Comparison of ENCODE assay signal across 18 cellular contexts in the genomic region with DNA sequence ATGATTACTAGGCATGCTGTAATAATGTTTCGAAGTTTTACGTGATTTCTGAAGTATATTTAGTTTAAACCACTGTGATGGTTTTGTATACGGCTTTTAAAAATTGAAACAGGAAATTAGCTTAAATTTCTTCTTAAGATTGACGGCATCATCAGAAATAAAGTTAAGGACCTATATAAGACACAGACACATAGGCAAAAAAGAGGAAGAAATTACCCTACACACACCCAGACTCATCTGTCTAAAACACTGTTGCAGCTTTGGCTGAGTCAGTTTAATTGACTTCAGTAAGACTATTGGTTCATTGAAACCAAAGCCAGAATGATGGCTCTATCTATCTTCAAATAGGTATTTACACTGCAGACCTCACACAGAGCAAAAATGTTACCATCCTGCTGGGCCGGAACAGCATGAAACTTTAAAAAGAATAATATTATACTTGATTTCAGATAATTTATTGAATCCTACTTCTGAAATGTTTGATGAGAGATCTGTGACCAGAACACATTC. TPM values are rescaled to one million over a fixed set of nuclear protein-coding genes. Genes with fewer than 3 reads are reported as not detected.
DNase-seq lines count a peak whose midpoint lies in the region; FAIRE-seq and TF ChIP-seq lines count a peak whose summit lies in the region.
"Had no signal": no experiment of that assay in that cellular context is flagged by ENCODE, and none has a peak within 500 bp of the region (broad histone marks: within the 10 kb centered on the region; RNA-seq: fewer than 3 reads in every experiment).

No MANE protein-coding gene starts in this region.

- H4K20me1 ChIP-seq in endothelial cell of umbilical vein (replicated peaks; ENCODE audit: control insufficient read depth, extremely low read depth, insufficient read depth, low read length): peaks cover 25% of the 10 kb centered on the region

- no peak overlapping the region for H2AFZ ChIP-seq in endothelial cell of umbilical vein (ENCODE audit: low read depth, low read length)

- H3K9ac ChIP-seq in endothelial cell of umbilical vein (replicated peaks; ENCODE audit: extremely low read depth, insufficient read depth, low read length): peak overlapping the region; percentile 97

- DNase-seq in NCI-H146 (lab: John Stamatoyannopoulos, UW) (peak; percentile 43), NCI-H146 treated with DMSO at 0.1 percent for 48 hours (lab: John Stamatoyannopoulos, UW; ENCODE audit: unreplicated experiment) (no peak), SHP77 treated with DMSO at 0.1 percent for 48 hours (lab: John Stamatoyannopoulos, UW) (peak; percentile 4), endothelial cell of umbilical vein (ENCODE audit: low read depth, low spot score) (peak; percentile 45), posterior vena cava (ENCODE audit: low spot score) (no peak), NCI-H526 treated with DMSO at 0.1 percent for 48 hours (lab: John Stamatoyannopoulos, UW) (no peak), epidermal melanocyte (ENCODE audit: insufficient read length, low spot score) (no peak)
- DNase-seq: activated CD4-positive, alpha-beta memory T cell treated with anti-CD3 and anti-CD28 coated beads, Interleukin-2, amount 10 ng/mL, durations not matched to agents 7 days and 5 days; activated T-cell treated with anti-CD3 and anti-CD28 coated beads, Interleukin-2, amount 50 U/mL, for 24 hours; effector CD8-positive, alpha-beta T cell; IMR-90; nephron progenitor cell; stimulated activated naive CD4-positive, alpha-beta T cell; transverse colon; WERI-Rb-1 had no signal

- dilution Hi-C loops in endothelial cell of umbilical vein (cut with MboI; ENCODE audit: extremely low pct_ligation_motif_present, low sequenced_read_pairs): no loop called here

- peak overlapping the region; percentile 95 for H3K27ac ChIP-seq in endothelial cell of umbilical vein (ENCODE audit: insufficient read depth, low read depth, low read length)
- peak overlapping the region; percentile 82 for H3K27ac ChIP-seq in temporal lobe (ENCODE audit: low read depth, low read length)
- H3K27ac ChIP-seq: C4-2B, WERI-Rb-1 had no signal

- POLR2A ChIA-PET in endothelial cell of umbilical vein (lab: Charles Lee): no interaction called here

- no TSS peak for BruUV-seq in endothelial cell of umbilical vein (replicated peaks; lab: Mats Ljungman, UMichigan)

- H3K79me2 ChIP-seq in endothelial cell of umbilical vein (ENCODE audit: control insufficient read depth, insufficient read depth, low read length): peaks cover 98% of the 10 kb centered on the region

- TF ChIP-seq POLR2A in endothelial cell of umbilical vein (IDR thresholded peaks at IDR 0.05; ENCODE audit: low read depth, low read length): no peak

- H3K27me3 ChIP-seq in endothelial cell of umbilical vein (ENCODE audit: control insufficient read depth in 2 of 2, insufficient read depth in 2 of 2, low read length in 2 of 2): no peaks in the 10 kb centered on the region

- peaks cover 4% of the 10 kb centered on the region for H3K9me1 ChIP-seq in endothelial cell of umbilical vein (replicated peaks; ENCODE audit: control insufficient read depth, extremely low read depth, insufficient read depth, low read length)

- peaks cover 4 to 50% of the 10 kb centered on the region in 2 experiments for H3K36me3 ChIP-seq in endothelial cell of umbilical vein (ENCODE audit: control insufficient read depth in 2 of 2, extremely low read depth in 1 of 2, insufficient read depth in 2 of 2, low read length in 2 of 2)
- H3K36me3 ChIP-seq: transverse colon, WERI-Rb-1 had no signal

- H3K4me3 ChIP-seq in endothelial cell of umbilical vein (replicated peaks in 1 of 3; ENCODE audit: insufficient read depth in 1 of 3, low read depth in 1 of 3, low read length in 3 of 3): peak overlapping the region; percentile 62 to 100 (median 100)
- H3K4me3 ChIP-seq: transverse colon had no signal

- H3K4me1 ChIP-seq in endothelial cell of umbilical vein (ENCODE audit: control insufficient read depth, extremely low read depth, insufficient read depth, low read length): peaks cover 38% of the 10 kb centered on the region

- intact Hi-C loops in endothelial cell of umbilical vein (cut with micrococcal nuclease) (no loop called here), posterior vena cava (cut with DNase I) (loop anchor here in 1 of 2 donors (5.0 kb wide), 1 partner anchor 362 kb away; no protein-coding TSS in a partner anchor)

- peak overlapping the region; percentile 99 for H3K4me2 ChIP-seq in endothelial cell of umbilical vein (ENCODE audit: insufficient read depth, low read length)

- CTCF ChIA-PET in endothelial cell of umbilical vein (lab: Charles Lee): interaction anchor here (0.9 to 3.9 kb wide), 11 partner anchors 11 to 479 kb away, joined by 3 to 18 read pairs (median 5); no protein-coding TSS in a partner anchor

- no peak for FAIRE-seq in endothelial cell of umbilical vein (lab: Jason Lieb, UNC)
- FAIRE-seq: keratinocyte had no signal

- H3K9me3 ChIP-seq in endothelial cell of umbilical vein (replicated peaks; ENCODE audit: control insufficient read depth, insufficient read depth, low read length): no peaks in the 10 kb centered on the region
- H3K9me3 ChIP-seq: transverse colon had no signal

- no peak for TF ChIP-seq CTCF in endothelial cell of umbilical vein (IDR thresholded peaks at IDR 0.05; ENCODE audit: extremely low read depth in 1 of 2, insufficient read depth in 1 of 2, low read depth in 1 of 2, low read length in 2 of 2)

TF ChIP-seq in endothelial cell of umbilical vein, 7 proteins besides CTCF, POLR2A, EP300 and RAD21:
- no peak for TF ChIP-seq JUN (IDR thresholded peaks at IDR 0.05; ENCODE audit: borderline replicate concordance, insufficient read depth, insufficient read length, low read depth)
- TF ChIP-seq POLR2AphosphoS5 (IDR thresholded peaks at IDR 0.05; ENCODE audit: insufficient read depth, low read depth, low read length): no peak
- no peak for TF ChIP-seq MYC (IDR thresholded peaks at IDR 0.05; ENCODE audit: low read depth, low read length)
- no peak for TF ChIP-seq EZH2 (IDR thresholded peaks at IDR 0.05; ENCODE audit: borderline replicate concordance, low read depth, low read length, severe bottlenecking)
- TF ChIP-seq FOS (IDR thresholded peaks at IDR 0.05; ENCODE audit: borderline replicate concordance, insufficient read depth, low read length): no peak
- TF ChIP-seq GATA2 (IDR thresholded peaks at IDR 0.05; ENCODE audit: insufficient read depth, insufficient read length, low read depth, low read length): no peak
- TF ChIP-seq, protein P1, sequence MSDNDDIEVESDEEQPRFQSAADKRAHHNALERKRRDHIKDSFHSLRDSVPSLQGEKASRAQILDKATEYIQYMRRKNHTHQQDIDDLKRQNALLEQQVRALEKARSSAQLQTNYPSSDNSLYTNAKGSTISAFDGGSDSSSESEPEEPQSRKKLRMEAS (IDR thresholded peaks at IDR 0.05; ENCODE audit: insufficient read depth, insufficient read length): no peak

RNA-seq across cellular contexts. Expression of a gene that starts 4.4 kb away (rescaled TPM):
- total RNA-seq in endothelial cell of umbilical vein: 971 and 1,052 TPM in 2 replicates
- polyA plus RNA-seq in endothelial cell of umbilical vein: 227 and 239 TPM in 2 replicates
- polyA plus RNA-seq in endothelial cell of umbilical vein (2011; cell fraction: cytosol; rRNA removed): 227 and 244 TPM in 2 replicates
- 361 and 391 TPM in 2 replicates for polyA plus RNA-seq in endothelial cell of umbilical vein (2011; cell fraction: nucleus; rRNA removed)
- 1,017 and 1,260 TPM in 2 replicates for polyA plus RNA-seq in endothelial cell of umbilical vein (2012)
- polyA minus RNA-seq in endothelial cell of umbilical vein: 352 and 386 TPM in 2 replicates
- polyA minus RNA-seq in endothelial cell of umbilical vein (2011; cell fraction: cytosol; rRNA and poly(A)+ RNA removed): not detected
- 852 and 882 TPM in 2 replicates for polyA minus RNA-seq in endothelial cell of umbilical vein (2011; cell fraction: nucleus; rRNA and poly(A)+ RNA removed)
- 2.0 TPM for total RNA-seq in temporal lobe
- under 1 TPM; 0.79 to 0.90 TPM for total RNA-seq in posterior vena cava
- total RNA-seq: activated CD4-positive, alpha-beta memory T cell treated with anti-CD3 and anti-CD28 coated beads, Interleukin-2, amount 10 ng/mL, durations not matched to agents 7 days and 5 days had no signal

Comparison
In these comparisons a context has a peak if more than half of its experiments do, and no peak if none do; other contexts are left out.
1. DNase-seq: peak in NCI-H146 (single experiment), SHP77 treated with DMSO at 0.1 percent for 48 hours (single experiment) and endothelial cell of umbilical vein (single experiment); none in NCI-H146 treated with DMSO at 0.1 percent for 48 hours (single experiment), posterior vena cava (single experiment), NCI-H526 treated with DMSO at 0.1 percent for 48 hours (single experiment) and epidermal melanocyte (single experiment).
2. RNA of a gene that starts 4.4 kb away (total RNA-seq): 971 to 1,052 TPM in endothelial cell of umbilical vein; 2.0 TPM in temporal lobe (single experiment) and 0.79 to 0.90 TPM in posterior vena cava; every median in the first group is over 100 times any median in the second.